In the genomic region with DNA sequence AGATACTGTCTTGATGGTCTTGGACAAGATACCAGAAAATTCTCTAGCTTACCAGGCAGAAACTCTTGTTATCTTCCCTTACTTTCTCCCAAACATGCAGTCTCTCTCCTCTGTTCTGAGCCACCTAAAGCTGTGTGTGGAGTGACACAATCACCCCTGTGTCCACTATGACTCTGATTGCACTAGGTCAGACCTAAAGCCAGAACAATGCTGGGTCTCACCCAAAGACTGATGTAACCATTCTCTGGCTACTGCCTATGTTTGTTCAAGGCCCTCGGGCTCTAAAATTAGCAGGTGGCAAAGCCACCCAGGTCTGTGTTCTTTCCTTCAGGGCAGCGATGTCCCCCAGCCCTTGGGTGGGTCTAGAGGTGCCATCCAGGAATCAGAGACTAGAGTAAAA, we compare ENCODE assay signal across 6 cellular contexts.
"Had no signal": no experiment of that assay in that cellular context is flagged by ENCODE, and none has a peak within 500 bp of the region (broad histone marks: within the 10 kb centered on the region; RNA-seq: fewer than 3 reads in every experiment).

No MANE protein-coding gene starts in this region.

- H3K4me3 ChIP-seq: GM23248, HAP-1 had no signal

- H3K4me1 ChIP-seq: HAP-1 had no signal

- H3K9me3 ChIP-seq: HAP-1 had no signal

- DNase-seq: GM23248, GOT3, H7, HFFc6 had no signal

- H3K27ac ChIP-seq: GM23248 had no signal

- ATAC-seq: HCT116 had no signal

- H3K36me3 ChIP-seq: HAP-1 had no signal
